Comparison of ENCODE assay signal across 29 cellular contexts in the genomic region with DNA sequence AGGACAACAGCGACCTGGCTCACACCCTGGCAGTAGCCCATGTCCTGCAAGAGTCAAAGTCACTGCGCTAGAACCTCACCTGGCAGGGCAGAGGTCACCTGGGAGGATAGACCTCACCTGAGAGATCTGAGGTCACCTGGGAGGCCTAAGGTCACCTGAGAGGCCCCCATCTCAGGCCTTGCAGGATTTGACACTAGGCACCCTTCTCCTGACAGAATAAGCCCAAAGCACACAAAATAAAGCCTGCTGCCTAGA.
"Had no signal": no experiment of that assay in that cellular context is flagged by ENCODE, and none has a peak within 500 bp of the region (broad histone marks: within the 10 kb centered on the region; RNA-seq: fewer than 3 reads in every experiment).

No MANE protein-coding gene starts in this region.

- H3K4me1 Mint-ChIP-seq: naive thymus-derived CD8-positive, alpha-beta T cell; nephron had no signal

- ATAC-seq: left colon; left lung; naive thymus-derived CD8-positive, alpha-beta T cell; sciatic nerve; stimulated activated naive B cell treated with anti-CD40 and anti-IgM and Interleukin-4, amounts not matched to agents 10 μg/mL and 1 μg/mL and 100 μg/mL, for 72 hours; stimulated activated naive CD8-positive, alpha-beta T cell treated with anti-CD3 and anti-CD28 coated beads, Interleukin-15, Interleukin-2, amounts not matched to agents 100 U/mL and 50 U/mL, for 24 hours had no signal

- H3K4me3 ChIP-seq: left lung, lower lobe of right lung, ovary, right atrium auricular region, skin epidermis, stomach, testis, thyroid gland, transverse colon, upper lobe of left lung, vagina had no signal

- H3K4me1 ChIP-seq: left lung, lower lobe of right lung, right atrium auricular region, stomach, testis, transverse colon, upper lobe of left lung, vagina had no signal

- H3K9me3 Mint-ChIP-seq: neural crest cell had no signal

- DNase-seq: hippocampal formation; kidney; left colon; left lung; lower lobe of right lung; mammary epithelial cell; mesenchymal stem cell; naive thymus-derived CD8-positive, alpha-beta T cell; occipital lobe; ovary; stimulated activated CD4-positive, alpha-beta T cell treated with anti-CD3 and anti-CD28 coated beads, Interleukin-12 subunit alpha, Interleukin-12 subunit beta, amount 100 ng/mL, for 4 hours; stimulated activated CD4-positive, alpha-beta T cell treated with anti-CD3 and anti-CD28 coated beads, Interleukin-15, amount 100 ng/mL, for 24 hours; stimulated activated CD4-positive, alpha-beta T cell treated with anti-CD3 and anti-CD28 coated beads, Interleukin-2, amount 100 ng/mL, for 24 hours; stimulated activated CD4-positive, alpha-beta T cell treated with anti-CD3 and anti-CD28 coated beads, Interleukin-4, amount 100 ng/mL, for 1 hour; stimulated activated naive B cell treated with anti-CD40 and anti-IgM and Interleukin-4, amounts not matched to agents 10 μg/mL and 1 μg/mL and 100 μg/mL, for 72 hours; stimulated activated naive CD8-positive, alpha-beta T cell treated with anti-CD3 and anti-CD28 coated beads, Interleukin-15, Interleukin-2, amounts not matched to agents 100 U/mL and 50 U/mL, for 24 hours; stomach; testis; thyroid gland; transverse colon; upper lobe of left lung had no signal

- H3K36me3 Mint-ChIP-seq: stimulated activated naive B cell treated with anti-CD40 and anti-IgM and Interleukin-4, amounts not matched to agents 10 μg/mL and 1 μg/mL and 100 μg/mL, for 72 hours had no signal

- H3K27ac ChIP-seq: left lung, lower lobe of right lung, neutrophil, ovary, right atrium auricular region, skin epidermis, stomach, testis, transverse colon, upper lobe of left lung, vagina had no signal

- H3K36me3 ChIP-seq: left lung, lower lobe of right lung, neutrophil, ovary, right atrium auricular region, stomach, thyroid gland, transverse colon, upper lobe of left lung, vagina had no signal

- H3K4me3 Mint-ChIP-seq: naive thymus-derived CD8-positive, alpha-beta T cell; nephron; neural crest cell; stimulated activated naive B cell treated with anti-CD40 and anti-IgM and Interleukin-4, amounts not matched to agents 10 μg/mL and 1 μg/mL and 100 μg/mL, for 72 hours had no signal

- H3K27ac Mint-ChIP-seq: naive thymus-derived CD8-positive, alpha-beta T cell; progenitor cell of endocrine pancreas; stimulated activated naive B cell treated with anti-CD40 and anti-IgM and Interleukin-4, amounts not matched to agents 10 μg/mL and 1 μg/mL and 100 μg/mL, for 72 hours had no signal

- H3K27me3 ChIP-seq: neutrophil, ovary, right atrium auricular region, testis, thyroid gland, transverse colon, upper lobe of left lung, vagina had no signal
